ENCODE assay signal across 15 cellular contexts in the genomic region with DNA sequence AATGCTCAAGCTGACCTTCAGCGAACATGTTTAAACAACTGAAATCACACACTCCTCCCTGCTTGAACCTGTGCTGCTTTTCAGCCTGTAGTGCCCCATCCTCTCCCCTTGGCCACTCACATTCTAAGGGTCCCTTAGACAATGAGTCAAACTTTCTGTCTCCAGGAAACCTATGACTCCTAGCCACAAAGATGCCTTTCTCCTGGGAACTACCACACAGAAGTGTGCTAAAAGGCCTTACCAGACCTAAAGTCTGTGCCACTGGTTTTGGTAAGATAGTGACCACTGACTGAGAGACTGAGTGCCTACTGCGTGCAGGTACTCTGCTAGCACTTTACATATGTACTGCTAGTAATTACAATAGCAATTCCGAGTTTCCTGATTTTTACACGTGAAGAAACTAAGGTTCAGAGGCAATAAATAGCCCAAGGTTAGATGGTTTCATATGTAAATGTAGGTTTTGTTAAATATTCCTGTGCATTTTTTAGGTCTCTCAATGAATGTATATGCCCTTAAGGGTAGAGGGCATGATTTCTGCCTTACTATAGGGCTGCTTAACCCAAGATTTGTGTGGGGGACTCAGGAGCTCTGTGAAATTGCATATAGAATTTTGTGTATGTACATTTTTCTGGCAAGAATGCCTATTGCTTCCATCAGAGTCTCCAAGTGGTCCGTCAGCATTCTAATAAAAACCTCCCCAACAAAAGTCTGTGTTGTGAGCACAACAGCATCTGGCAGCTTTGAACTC.
DNase-seq lines count a peak whose midpoint lies in the region; ATAC-seq and TF ChIP-seq lines count a peak whose summit lies in the region.
"Had no signal": no experiment of that assay in that cellular context is flagged by ENCODE, and none has a peak within 500 bp of the region (broad histone marks: within the 10 kb centered on the region; RNA-seq: fewer than 3 reads in every experiment).

No MANE protein-coding gene starts in this region.

- H3K18ac ChIP-seq in IMR-90 (ENCODE audit: low read depth, low read length) = no peak overlapping the region

- no peak for TF ChIP-seq RAD21 in IMR-90 (IDR thresholded peaks at IDR 0.05; ENCODE audit: low read length)

- BruUV-seq in IMR-90 (replicated peaks; lab: Mats Ljungman, UMichigan) = no TSS peak

- peak overlapping the region in 1 of 2 experiments; percentile 28; a peak in 1 of 4 replicates for H4K8ac ChIP-seq in IMR-90 (ENCODE audit: low read depth in 2 of 2, low read length in 2 of 2)

- H2AK9ac ChIP-seq in IMR-90 (replicated peaks; ENCODE audit: low read depth, low read length, poor library complexity) = no peak overlapping the region

- no peaks in the 10 kb centered on the region for H3K27me3 ChIP-seq in IMR-90 (ENCODE audit: control insufficient read depth, insufficient read depth, low read length)
- H3K27me3 ChIP-seq: SJCRH30, transverse colon had no signal

- no CpG with 5 or more reads among the region's 5 CpGs for WGBS in IMR-90 (ENCODE audit: extremely low coverage in 2 of 2, insufficient read length in 1 of 2), 2 experiments

- H3K4ac ChIP-seq in IMR-90 (ENCODE audit: low read depth, low read length) = no peak overlapping the region

- no peak for TF ChIP-seq POLR2A in IMR-90 (IDR thresholded peaks at IDR 0.05; ENCODE audit: low read depth, low read length)

- peak overlapping the region; percentile 22 for H2BK5ac ChIP-seq in IMR-90 (ENCODE audit: low read depth, low read length, poor library complexity, severe bottlenecking)

- no peak overlapping the region for H3K4me3 ChIP-seq in IMR-90 (ENCODE audit: insufficient read depth, low read depth, low read length)
- H3K4me3 ChIP-seq in astrocyte of the spinal cord (ENCODE audit: low read depth, low read length) = no peak overlapping the region
- H3K4me3 ChIP-seq in coronary artery = no peak overlapping the region
- H3K4me3 ChIP-seq: mucosa of descending colon, SJCRH30, transverse colon had no signal

- H3K9ac ChIP-seq in IMR-90 (ENCODE audit: low read depth, low read length) = no peak overlapping the region

- H2BK20ac ChIP-seq in IMR-90 (ENCODE audit: low read depth, low read length) = peak overlapping the region; percentile 42; the same call in 1 of the 2 replicates

- no peak overlapping the region for H3K27ac ChIP-seq in IMR-90 (ENCODE audit: insufficient read depth, low read length)
- H3K27ac ChIP-seq in coronary artery = no peak overlapping the region
- H3K27ac ChIP-seq: SJCRH30, transverse colon had no signal

- H3K4me1 ChIP-seq in IMR-90 (ENCODE audit: control insufficient read depth, insufficient read depth, low read length) = peaks cover 11% of the 10 kb centered on the region
- H3K4me1 ChIP-seq: transverse colon had no signal

- no peak overlapping the region for H2AFZ ChIP-seq in IMR-90 (replicated peaks; ENCODE audit: low read length, poor library complexity)

- H3K23ac ChIP-seq in IMR-90 (ENCODE audit: low read depth, low read length) = 0 out of 2 replicates have a peak overlapping the region, but pooled peaks have one; percentile 52

- H2BK15ac ChIP-seq in IMR-90 (ENCODE audit: low read depth, low read length) = no peak overlapping the region

- CTCF ChIA-PET in IMR-90 (lab: Yijun Ruan, JAX) = interaction anchor here (0.5 to 1.5 kb wide), 2 partner anchors 16 to 276 kb away, joined by 3 to 8 read pairs; no protein-coding TSS in a partner anchor

- in situ Hi-C loops in IMR-90 (cut with MboI; ENCODE audit: low sequenced_read_pairs) (no loop called here), astrocyte of the spinal cord (cut with HindIII; ENCODE audit: low sequenced_read_pairs) (no loop called here), KBM-7 (cut with MboI; ENCODE audit: low pct_unique_long_range_greater_than_20kb, low sequenced_read_pairs) (no loop called here)

- peak overlapping the region; percentile 39; the same call in 1 of the 2 replicates for H3K4me2 ChIP-seq in IMR-90 (ENCODE audit: low read depth, low read length)

- H4K5ac ChIP-seq in IMR-90 (ENCODE audit: low read depth, low read length) = no peak overlapping the region

- no peaks in the 10 kb centered on the region for H4K20me1 ChIP-seq in IMR-90 (ENCODE audit: insufficient read depth, low read length)

- no peak overlapping the region for H4K91ac ChIP-seq in IMR-90 (ENCODE audit: insufficient read depth, low read depth, low read length)

- peak; percentile 74 for ATAC-seq in IMR-90 (ENCODE audit: low read depth)
- ATAC-seq in HG03097 (IDR thresholded peaks at IDR 0.05; ENCODE audit: low FRiP score, unreplicated experiment) = no peak
- ATAC-seq: mucosa of descending colon had no signal

- H3K79me1 ChIP-seq in IMR-90 (ENCODE audit: low read depth in 1 of 2, low read length in 2 of 2) = peaks cover 22 to 34% of the 10 kb centered on the region in 2 experiments

- H3K14ac ChIP-seq in IMR-90 (replicated peaks; ENCODE audit: low read depth, low read length) = no peak overlapping the region

- peak overlapping the region; percentile 9; the same call in 1 of the 2 replicates for H2BK120ac ChIP-seq in IMR-90 (ENCODE audit: low read depth, low read length)

- DNase-seq in AG08395 (ENCODE audit: low spot score) (peak; percentile 76), IMR-90 (peak; percentile 74), astrocyte of the spinal cord (ENCODE audit: low read depth, low spot score) (peak; percentile 79), islet precursor cell (peak; percentile 92), KBM-7 (no peak), coronary artery (ENCODE audit: low spot score) (no peak), GF-D8 (lab: John Stamatoyannopoulos, UW) (no peak)
- DNase-seq: activated naive CD4-positive, alpha-beta T cell treated with anti-CD3 and anti-CD28 coated beads for 36 hours; DND-41; mucosa of descending colon; NK-92 treated with Interleukin-12 subunit alpha and Interleukin-12 subunit beta, amount 100 ng/mL, for 24 hours; SJCRH30; stimulated activated CD4-positive, alpha-beta T cell treated with anti-CD3 and anti-CD28 coated beads, Interleukin-15, amount 100 ng/mL, for 24 hours; transverse colon had no signal

- H3K9me3 ChIP-seq in IMR-90 (ENCODE audit: control insufficient read depth, insufficient read depth, low read length) = no peaks in the 10 kb centered on the region
- H3K9me3 ChIP-seq: mucosa of descending colon, SJCRH30, transverse colon had no signal

- 0 out of 2 replicates have a peak overlapping the region, but pooled peaks have one; percentile 1 for H2AK5ac ChIP-seq in IMR-90 (ENCODE audit: low read depth, low read length)

- TF ChIP-seq CTCF in IMR-90 (conservative IDR thresholded peaks at IDR 0.05; ENCODE audit: low read depth, low read length) (no peak), astrocyte of the spinal cord (IDR thresholded peaks at IDR 0.05; ENCODE audit: low read depth, low read length) (no peak), coronary artery (IDR thresholded peaks at IDR 0.05) (no peak)

- POLR2A ChIA-PET in IMR-90 (lab: Charles Lee; ENCODE audit: unreplicated experiment) = no interaction called here

- H3K9me1 ChIP-seq in IMR-90 (ENCODE audit: insufficient read depth, low read length) = peaks cover 22% of the 10 kb centered on the region

- no peak overlapping the region for H3K56ac ChIP-seq in IMR-90 (ENCODE audit: extremely low read depth, insufficient read depth, low read length)

- dilution Hi-C loops in IMR-90 (cut with HindIII; ENCODE audit: low sequenced_read_pairs, unreplicated experiment) = no loop called here

- peaks cover 23% of the 10 kb centered on the region for H3K36me3 ChIP-seq in IMR-90 (ENCODE audit: control insufficient read depth, insufficient read depth, low read length)

- intact Hi-C loops in IMR-90 (cut with micrococcal nuclease) = no loop called here

TF ChIP-seq in IMR-90, 13 proteins besides CTCF, POLR2A, EP300 and RAD21:
- TF ChIP-seq FOS (IDR thresholded peaks at IDR 0.05; ENCODE audit: low read depth, low read length) (peak; percentile 43; the same call in 1 of the 2 replicates), BHLHE40 (IDR thresholded peaks at IDR 0.05; ENCODE audit: low read depth, low read length) (0 out of 2 replicates have a peak, but pooled peaks have one; percentile 38), RCOR1 (IDR thresholded peaks at IDR 0.05; ENCODE audit: insufficient replicate concordance, low read length) (no peak), MAZ (IDR thresholded peaks at IDR 0.05; ENCODE audit: borderline replicate concordance, low read depth, low read length) (no peak)

Comparison
In these comparisons a context has a peak if more than half of its experiments do, and no peak if none do; other contexts are left out.
1. DNase-seq: peak in AG08395 (single experiment), IMR-90 (single experiment), astrocyte of the spinal cord (single experiment) and islet precursor cell (single experiment); none in KBM-7 (single experiment), coronary artery (single experiment) and GF-D8 (single experiment).